In the genomic region with DNA sequence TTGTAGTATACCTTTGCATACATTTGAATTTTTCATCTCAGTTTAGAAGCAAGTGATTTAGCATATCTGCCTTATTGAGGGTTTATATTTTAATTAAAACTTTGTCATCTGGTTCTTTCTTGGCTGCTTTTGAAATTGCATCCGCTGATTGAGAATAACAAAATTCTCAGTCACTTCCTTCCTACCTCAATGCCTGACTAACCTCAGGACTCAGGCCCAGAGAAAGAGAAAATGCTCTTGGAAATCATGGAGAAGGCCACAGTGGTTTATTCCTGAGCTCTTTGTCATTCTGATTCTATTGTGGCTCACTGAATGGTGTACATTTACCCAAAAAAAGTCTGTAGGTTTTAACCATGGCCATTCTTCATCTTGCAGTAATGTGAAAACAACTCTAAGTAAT, we compare ENCODE assay signal across 17 cellular contexts.
DNase-seq lines count a peak whose midpoint lies in the region; ATAC-seq and TF ChIP-seq lines count a peak whose summit lies in the region.
"Had no signal": no experiment of that assay in that cellular context is flagged by ENCODE, and none has a peak within 500 bp of the region (broad histone marks: within the 10 kb centered on the region; RNA-seq: fewer than 3 reads in every experiment).

No MANE protein-coding gene starts in this region.

- H3K9me2 ChIP-seq in neural cell (ENCODE audit: insufficient read depth, low read length), result no peaks in the 10 kb centered on the region

- in situ Hi-C loops in G401 (cut with HindIII; ENCODE audit: low sequenced_read_pairs) (no loop called here), IMR-90 (cut with MboI; ENCODE audit: low sequenced_read_pairs) (no loop called here)

- H3K27me3 ChIP-seq in IMR-90 (ENCODE audit: control insufficient read depth, insufficient read depth, low read length), result no peaks in the 10 kb centered on the region
- no peaks in the 10 kb centered on the region for H3K27me3 ChIP-seq in neural cell (ENCODE audit: insufficient read depth, low read depth, low read length)
- H3K27me3 ChIP-seq: thyroid gland had no signal

- no peaks in the 10 kb centered on the region for H3K79me2 ChIP-seq in neural cell (replicated peaks; ENCODE audit: insufficient read depth, low read length)

- H3K27me3 Mint-ChIP-seq in activated CD4-positive, alpha-beta memory T cell treated with anti-CD3 and anti-CD28 coated beads, Interleukin-2, amount 10 ng/mL, durations not matched to agents 7 days and 5 days, result no peaks in the 10 kb centered on the region
- H3K27me3 Mint-ChIP-seq: activated CD4-positive, alpha-beta T cell treated with anti-CD3 and anti-CD28 coated beads, Interleukin-2, amount 10 ng/mL, durations not matched to agents 24 days and 14 days; activated T-cell treated with anti-CD3 and anti-CD28 coated beads, Interleukin-2, amount 50 U/mL, for 24 hours; CD8-positive, alpha-beta memory T cell had no signal

- no peaks in the 10 kb centered on the region for H3K36me3 Mint-ChIP-seq in activated CD4-positive, alpha-beta memory T cell treated with anti-CD3 and anti-CD28 coated beads, Interleukin-2, amount 10 ng/mL, durations not matched to agents 7 days and 5 days (ENCODE audit: low read depth)
- H3K36me3 Mint-ChIP-seq: CD8-positive, alpha-beta memory T cell; naive thymus-derived CD4-positive, alpha-beta T cell had no signal

- no peak overlapping the region for H3K56ac ChIP-seq in IMR-90 (ENCODE audit: extremely low read depth, insufficient read depth, low read length)

- no peak overlapping the region for H3K9ac ChIP-seq in IMR-90 (ENCODE audit: low read depth, low read length)
- H3K9ac ChIP-seq in neural cell (ENCODE audit: low read length), result no peak overlapping the region

- H2AK9ac ChIP-seq in IMR-90 (replicated peaks; ENCODE audit: low read depth, low read length, poor library complexity), result no peak overlapping the region

- peak; percentile 46 for ATAC-seq in IMR-90 (ENCODE audit: low read depth)
- ATAC-seq: naive thymus-derived CD4-positive, alpha-beta T cell had no signal

- H3K4me2 ChIP-seq in IMR-90 (ENCODE audit: low read depth, low read length) (no peak overlapping the region), neural cell (ENCODE audit: low read length) (no peak overlapping the region)

- H3K4me1 Mint-ChIP-seq in activated CD4-positive, alpha-beta memory T cell treated with anti-CD3 and anti-CD28 coated beads, Interleukin-2, amount 10 ng/mL, durations not matched to agents 7 days and 5 days, result no peaks in the 10 kb centered on the region
- H3K4me1 Mint-ChIP-seq: activated CD4-positive, alpha-beta T cell treated with anti-CD3 and anti-CD28 coated beads, Interleukin-2, amount 10 ng/mL, durations not matched to agents 24 days and 14 days; CD8-positive, alpha-beta memory T cell; naive thymus-derived CD4-positive, alpha-beta T cell had no signal

- H3K4me1 ChIP-seq in IMR-90 (ENCODE audit: control insufficient read depth, insufficient read depth, low read length), result 0 out of 2 replicates have a peak, but pooled peaks cover 1% of the 10 kb centered on the region
- H3K4me1 ChIP-seq: thyroid gland had no signal

- no peak overlapping the region for H3K4me3 Mint-ChIP-seq in activated CD4-positive, alpha-beta memory T cell treated with anti-CD3 and anti-CD28 coated beads, Interleukin-2, amount 10 ng/mL, durations not matched to agents 7 days and 5 days
- H3K4me3 Mint-ChIP-seq: activated CD4-positive, alpha-beta T cell treated with anti-CD3 and anti-CD28 coated beads, Interleukin-2, amount 10 ng/mL, durations not matched to agents 24 days and 14 days; activated T-cell treated with anti-CD3 and anti-CD28 coated beads, Interleukin-2, amount 50 U/mL, for 24 hours; CD8-positive, alpha-beta memory T cell; naive thymus-derived CD4-positive, alpha-beta T cell had no signal

- H3K27ac ChIP-seq in IMR-90 (ENCODE audit: insufficient read depth, low read length), result no peak overlapping the region
- no peak overlapping the region for H3K27ac ChIP-seq in neural cell (ENCODE audit: low read length)
- H3K27ac ChIP-seq: thyroid gland had no signal

- no peak overlapping the region for H3K18ac ChIP-seq in IMR-90 (ENCODE audit: low read depth, low read length)

- H4K91ac ChIP-seq in IMR-90 (ENCODE audit: insufficient read depth, low read depth, low read length), result no peak overlapping the region

- POLR2A ChIA-PET in IMR-90 (lab: Charles Lee; ENCODE audit: unreplicated experiment), result interaction anchor here (0.6 kb wide), 1 partner anchor 223 kb away, joined by 3 read pairs; no protein-coding TSS in a partner anchor
- POLR2A ChIA-PET in activated CD4-positive, alpha-beta memory T cell treated with anti-CD3 and anti-CD28 coated beads, Interleukin-2, amount 10 ng/mL, durations not matched to agents 7 days and 5 days (lab: Charles Lee), result no interaction called here

- H3K27ac Mint-ChIP-seq in activated CD4-positive, alpha-beta memory T cell treated with anti-CD3 and anti-CD28 coated beads, Interleukin-2, amount 10 ng/mL, durations not matched to agents 7 days and 5 days, result no peak overlapping the region
- H3K27ac Mint-ChIP-seq: activated CD4-positive, alpha-beta T cell treated with anti-CD3 and anti-CD28 coated beads, Interleukin-2, amount 10 ng/mL, durations not matched to agents 24 days and 14 days; activated T-cell treated with anti-CD3 and anti-CD28 coated beads, Interleukin-2, amount 50 U/mL, for 24 hours; CD8-positive, alpha-beta memory T cell; naive thymus-derived CD4-positive, alpha-beta T cell had no signal

- H4K20me1 ChIP-seq in IMR-90 (ENCODE audit: insufficient read depth, low read length) (no peaks in the 10 kb centered on the region), neural cell (ENCODE audit: insufficient read depth) (no peaks in the 10 kb centered on the region)

- no peak overlapping the region for H2AK5ac ChIP-seq in IMR-90 (ENCODE audit: low read depth, low read length)

- intact Hi-C loops in IMR-90 (cut with micrococcal nuclease) (loop anchor here (10.0 kb wide), 1 partner anchor 271 kb away; no protein-coding TSS in a partner anchor), cardiac septum (cut with DNase I) (no loop called here)

- no CpG with 5 or more reads among the region's 1 CpG for WGBS in IMR-90 (ENCODE audit: extremely low coverage in 2 of 2, insufficient read length in 1 of 2), 2 experiments

- H2BK20ac ChIP-seq in IMR-90 (ENCODE audit: low read depth, low read length), result no peak overlapping the region

- TF ChIP-seq CTCF in IMR-90 (conservative IDR thresholded peaks at IDR 0.05; ENCODE audit: low read depth, low read length), result no peak
- TF ChIP-seq CTCF in neural cell (IDR thresholded peaks at IDR 0.05; ENCODE audit: poor library complexity, severe bottlenecking), result no peak

- H2AFZ ChIP-seq in IMR-90 (replicated peaks; ENCODE audit: low read length, poor library complexity) (no peak overlapping the region), neural cell (ENCODE audit: low read depth, low read length) (no peak overlapping the region)

- CTCF ChIA-PET in IMR-90 (lab: Yijun Ruan, JAX), result no interaction called here
- CTCF ChIA-PET in activated CD4-positive, alpha-beta memory T cell treated with anti-CD3 and anti-CD28 coated beads, Interleukin-2, amount 10 ng/mL, durations not matched to agents 7 days and 5 days (lab: Charles Lee), result no interaction called here

- no peak for TF ChIP-seq EP300 in neural cell (conservative IDR thresholded peaks at IDR 0.05; ENCODE audit: poor library complexity, severe bottlenecking)

- no peaks in the 10 kb centered on the region for H3K9me3 Mint-ChIP-seq in activated CD4-positive, alpha-beta memory T cell treated with anti-CD3 and anti-CD28 coated beads, Interleukin-2, amount 10 ng/mL, durations not matched to agents 7 days and 5 days
- H3K9me3 Mint-ChIP-seq: activated CD4-positive, alpha-beta T cell treated with anti-CD3 and anti-CD28 coated beads, Interleukin-2, amount 10 ng/mL, durations not matched to agents 24 days and 14 days had no signal

- H2BK15ac ChIP-seq in IMR-90 (ENCODE audit: low read depth, low read length), result no peak overlapping the region

- H3K9me3 ChIP-seq in IMR-90 (ENCODE audit: control insufficient read depth, insufficient read depth, low read length) (no peaks in the 10 kb centered on the region), neural cell (ENCODE audit: low read length) (no peaks in the 10 kb centered on the region)
- H3K9me3 ChIP-seq: thyroid gland had no signal

- no peak overlapping the region for H4K8ac ChIP-seq in IMR-90 (ENCODE audit: low read depth in 2 of 2, low read length in 2 of 2)

- no peaks in the 10 kb centered on the region for H3K9me1 ChIP-seq in IMR-90 (ENCODE audit: insufficient read depth, low read length)

- H3K14ac ChIP-seq in IMR-90 (replicated peaks; ENCODE audit: low read depth, low read length), result no peak overlapping the region

- H3K23ac ChIP-seq in IMR-90 (ENCODE audit: low read depth, low read length), result no peak overlapping the region

- no peaks in the 10 kb centered on the region for H3K79me1 ChIP-seq in IMR-90 (ENCODE audit: low read depth in 1 of 2, low read length in 2 of 2)

- H4K5ac ChIP-seq in IMR-90 (ENCODE audit: low read depth, low read length), result no peak overlapping the region

- H2BK5ac ChIP-seq in IMR-90 (ENCODE audit: low read depth, low read length, poor library complexity, severe bottlenecking), result no peak overlapping the region

- DNase-seq in G401 (ENCODE audit: low spot score), result peak; percentile 40
- peak; percentile 27 for DNase-seq in IMR-90
- peak; percentile 55 for DNase-seq in dermis blood vessel endothelial cell
- no peak for DNase-seq in activated CD4-positive, alpha-beta memory T cell treated with anti-CD3 and anti-CD28 coated beads, Interleukin-2, amount 10 ng/mL, durations not matched to agents 7 days and 5 days
- no peak for DNase-seq in cardiac septum (ENCODE audit: low spot score)
- no peak for DNase-seq in DMS79 treated with DMSO at 0.1 percent for 48 hours (lab: John Stamatoyannopoulos, UW)
- DNase-seq: activated CD4-positive, alpha-beta T cell treated with anti-CD3 and anti-CD28 coated beads, Interleukin-2, amount 10 ng/mL, durations not matched to agents 24 days and 14 days; activated T-cell treated with anti-CD3 and anti-CD28 coated beads, Interleukin-2, amount 50 U/mL, for 24 hours; CD8-positive, alpha-beta memory T cell; cortex of kidney; GOT3; left ventricle myocardium superior; naive thymus-derived CD4-positive, alpha-beta T cell; right cardiac atrium; stimulated activated CD4-positive, alpha-beta T cell treated with anti-CD3 and anti-CD28 coated beads, Interleukin-2, amount 100 ng/mL, for 24 hours; thyroid gland had no signal

- no peaks in the 10 kb centered on the region for H3K36me3 ChIP-seq in IMR-90 (ENCODE audit: control insufficient read depth, insufficient read depth, low read length)
- no peaks in the 10 kb centered on the region for H3K36me3 ChIP-seq in neural cell (ENCODE audit: insufficient read depth, low read length)
- H3K36me3 ChIP-seq: thyroid gland had no signal

- no TSS peak for BruUV-seq in IMR-90 (replicated peaks; lab: Mats Ljungman, UMichigan)

- H3K4ac ChIP-seq in IMR-90 (ENCODE audit: low read depth, low read length), result no peak overlapping the region

- H2BK120ac ChIP-seq in IMR-90 (ENCODE audit: low read depth, low read length), result no peak overlapping the region

- no peak for TF ChIP-seq POLR2A in IMR-90 (IDR thresholded peaks at IDR 0.05; ENCODE audit: low read depth, low read length)

- dilution Hi-C loops in IMR-90 (cut with HindIII; ENCODE audit: low sequenced_read_pairs, unreplicated experiment), result no loop called here

- H3F3A ChIP-seq in neural cell (ENCODE audit: insufficient read depth, low read length, poor library complexity, severe bottlenecking), result no peaks in the 10 kb centered on the region

- TF ChIP-seq RAD21 in IMR-90 (IDR thresholded peaks at IDR 0.05; ENCODE audit: low read length), result no peak
- no peak for TF ChIP-seq RAD21 in neural cell (conservative IDR thresholded peaks at IDR 0.05)

- H3K4me3 ChIP-seq in IMR-90 (ENCODE audit: insufficient read depth, low read depth, low read length) (no peak overlapping the region), neural cell (ENCODE audit: low read length) (no peak overlapping the region)
- H3K4me3 ChIP-seq: thyroid gland had no signal

Comparison
In these comparisons a context has a peak if more than half of its experiments do, and no peak if none do; other contexts are left out.
1. DNase-seq: peak in G401 (single experiment), IMR-90 (single experiment) and dermis blood vessel endothelial cell (single experiment); none in activated CD4-positive, alpha-beta memory T cell treated with anti-CD3 and anti-CD28 coated beads, Interleukin-2, amount 10 ng/mL, durations not matched to agents 7 days and 5 days (single experiment), cardiac septum (single experiment) and DMS79 treated with DMSO at 0.1 percent for 48 hours (single experiment).